2 cellular contexts compared by ENCODE assay signal in the genomic region with DNA sequence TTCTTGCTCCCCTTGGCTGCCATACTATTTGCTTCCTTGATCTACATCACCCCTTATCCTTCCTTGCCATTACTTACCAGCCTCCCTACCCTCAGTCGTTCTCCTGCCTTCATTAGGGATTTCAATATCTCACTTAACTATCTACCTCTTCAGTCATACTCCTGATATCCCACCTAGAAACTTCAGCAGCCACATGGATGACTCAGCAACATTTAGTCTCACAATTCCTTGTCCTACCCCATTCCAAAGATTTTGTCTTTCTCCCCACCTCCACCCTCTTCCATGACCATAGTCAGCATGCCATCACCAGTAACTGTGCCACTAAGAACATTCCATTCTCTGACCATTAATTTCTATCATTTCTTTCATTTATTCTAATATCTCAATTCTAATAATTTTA.
TF ChIP-seq lines count a peak whose summit lies in the region.

No MANE protein-coding gene starts in this region.

TF ChIP-seq in A549, 52 proteins besides CTCF, POLR2A, EP300 and RAD21:
- TF ChIP-seq HOXA7 (CRISPR knock-in tag; IDR thresholded peaks at IDR 0.05) (no peak), RNF2 (IDR thresholded peaks at IDR 0.05; ENCODE audit: borderline replicate concordance, low read depth) (no peak), NFE2L2 (conservative IDR thresholded peaks at IDR 0.05; ENCODE audit: low read length) (peak; percentile 91), MAFK (IDR thresholded peaks at IDR 0.05; ENCODE audit: partially characterized antibody) (peak; percentile 91), SMC3 (IDR thresholded peaks at IDR 0.05) (no peak), GATA3 (IDR thresholded peaks at IDR 0.05; ENCODE audit: borderline replicate concordance) (no peak), CBX2 (IDR thresholded peaks at IDR 0.05; ENCODE audit: borderline replicate concordance, low read depth) (no peak)

TF ChIP-seq in K562, 482 proteins besides CTCF, POLR2A, EP300 and RAD21:
- TF ChIP-seq MYNN (IDR thresholded peaks at IDR 0.05) (no peak), MYNN (CRISPR knock-in tag; IDR thresholded peaks at IDR 0.05) (no peak), ZNF717 (CRISPR knock-in tag; IDR thresholded peaks at IDR 0.05) (no peak), RFX1 (IDR thresholded peaks at IDR 0.05) (no peak), YBX1 (IDR thresholded peaks at IDR 0.05) (no peak), MAFG (tag; conservative IDR thresholded peaks at IDR 0.05) (peak; percentile 83), ZNF507 (tag; conservative IDR thresholded peaks at IDR 0.05) (no peak), ZNF263 (CRISPR knock-in tag; IDR thresholded peaks at IDR 0.05; ENCODE audit: borderline replicate concordance) (no peak), MAFF (IDR thresholded peaks at IDR 0.05; ENCODE audit: low read length) (peak; percentile 37; the same call in 1 of the 2 replicates), ZNF316 (IDR thresholded peaks at IDR 0.05) (peak; percentile 63), ZNF589 (CRISPR knock-in tag; IDR thresholded peaks at IDR 0.05; ENCODE audit: low read depth) (no peak), SMARCA5 (IDR thresholded peaks at IDR 0.05) (no peak), ZKSCAN8 (CRISPR knock-in tag; IDR thresholded peaks at IDR 0.05) (no peak), ZSCAN32 (CRISPR knock-in tag; IDR thresholded peaks at IDR 0.05) (no peak), NFE2 (IDR thresholded peaks at IDR 0.05; ENCODE audit: low read depth) (0 out of 2 replicates have a peak, but pooled peaks have one; percentile 25), NFE2L1 (tag; IDR thresholded peaks at IDR 0.05; ENCODE audit: borderline replicate concordance, low read depth) (peak; percentile 52), C11orf30 (IDR thresholded peaks at IDR 0.05; ENCODE audit: low read depth) (peak; percentile 58; the same call in 1 of the 2 replicates), ZZZ3 (IDR thresholded peaks at IDR 0.05) (no peak)
- TF ChIP-seq, protein P1, sequence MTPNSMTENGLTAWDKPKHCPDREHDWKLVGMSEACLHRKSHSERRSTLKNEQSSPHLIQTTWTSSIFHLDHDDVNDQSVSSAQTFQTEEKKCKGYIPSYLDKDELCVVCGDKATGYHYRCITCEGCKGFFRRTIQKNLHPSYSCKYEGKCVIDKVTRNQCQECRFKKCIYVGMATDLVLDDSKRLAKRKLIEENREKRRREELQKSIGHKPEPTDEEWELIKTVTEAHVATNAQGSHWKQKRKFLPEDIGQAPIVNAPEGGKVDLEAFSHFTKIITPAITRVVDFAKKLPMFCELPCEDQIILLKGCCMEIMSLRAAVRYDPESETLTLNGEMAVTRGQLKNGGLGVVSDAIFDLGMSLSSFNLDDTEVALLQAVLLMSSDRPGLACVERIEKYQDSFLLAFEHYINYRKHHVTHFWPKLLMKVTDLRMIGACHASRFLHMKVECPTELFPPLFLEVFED (CRISPR knock-in tag; conservative IDR thresholded peaks at IDR 0.05) = no peak
- TF ChIP-seq, protein P2, sequence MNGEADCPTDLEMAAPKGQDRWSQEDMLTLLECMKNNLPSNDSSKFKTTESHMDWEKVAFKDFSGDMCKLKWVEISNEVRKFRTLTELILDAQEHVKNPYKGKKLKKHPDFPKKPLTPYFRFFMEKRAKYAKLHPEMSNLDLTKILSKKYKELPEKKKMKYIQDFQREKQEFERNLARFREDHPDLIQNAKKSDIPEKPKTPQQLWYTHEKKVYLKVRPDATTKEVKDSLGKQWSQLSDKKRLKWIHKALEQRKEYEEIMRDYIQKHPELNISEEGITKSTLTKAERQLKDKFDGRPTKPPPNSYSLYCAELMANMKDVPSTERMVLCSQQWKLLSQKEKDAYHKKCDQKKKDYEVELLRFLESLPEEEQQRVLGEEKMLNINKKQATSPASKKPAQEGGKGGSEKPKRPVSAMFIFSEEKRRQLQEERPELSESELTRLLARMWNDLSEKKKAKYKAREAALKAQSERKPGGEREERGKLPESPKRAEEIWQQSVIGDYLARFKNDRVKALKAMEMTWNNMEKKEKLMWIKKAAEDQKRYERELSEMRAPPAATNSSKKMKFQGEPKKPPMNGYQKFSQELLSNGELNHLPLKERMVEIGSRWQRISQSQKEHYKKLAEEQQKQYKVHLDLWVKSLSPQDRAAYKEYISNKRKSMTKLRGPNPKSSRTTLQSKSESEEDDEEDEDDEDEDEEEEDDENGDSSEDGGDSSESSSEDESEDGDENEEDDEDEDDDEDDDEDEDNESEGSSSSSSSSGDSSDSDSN (IDR thresholded peaks at IDR 0.05; ENCODE audit: borderline replicate concordance in 1 of 2, low read depth in 2 of 2, low read length in 2 of 2) = no peak
